Comparison of ENCODE assay signal across 9 cellular contexts in genomic region chr7:2109936-2110585, GRCh38.
A peak's percentile ranks its signal among the peaks of the same experiment; 100 is the strongest.
DNase-seq lines count a peak whose midpoint lies in the region; TF ChIP-seq lines count a peak whose summit lies in the region.
"Had no signal": no experiment of that assay in that cellular context is flagged by ENCODE, and none has a peak within 500 bp of the region (broad histone marks: within the 10 kb centered on the region; RNA-seq: fewer than 3 reads in every experiment).

No MANE protein-coding gene starts in this region.

- no peak overlapping the region for H3K4me3 ChIP-seq in lower leg skin (ENCODE audit: low read depth, poor library complexity, severe bottlenecking)

- H3K4me3 Mint-ChIP-seq in activated T-helper 2 cell treated with anti-CD3 and anti-CD28 coated beads, Interferon-gamma antibody, Interleukin-2, Interleukin-4, amounts not matched to agents 10 μg/mL and 5 μg/mL and 100 μg/mL, durations not matched to agents 14 hours and 24 hours and 36 hours (ENCODE audit: low read depth): no peak overlapping the region

- no peaks in the 10 kb centered on the region for H3K27me3 Mint-ChIP-seq in activated T-helper 2 cell treated with anti-CD3 and anti-CD28 coated beads, Interferon-gamma antibody, Interleukin-2, Interleukin-4, amounts not matched to agents 10 μg/mL and 5 μg/mL and 100 μg/mL, durations not matched to agents 14 hours and 24 hours and 36 hours (ENCODE audit: low read depth)
- H3K27me3 Mint-ChIP-seq: T-cell had no signal

- DNase-seq in NCI-H82 (lab: John Stamatoyannopoulos, UW): peak; percentile 92
- DNase-seq in activated T-helper 2 cell treated with anti-CD3 and anti-CD28 coated beads, Interferon-gamma antibody, Interleukin-2, Interleukin-4, amounts not matched to agents 10 μg/mL and 5 μg/mL and 100 μg/mL, durations not matched to agents 14 hours and 24 hours and 36 hours (ENCODE audit: low spot score): peak; percentile 16
- DNase-seq in inferior parietal cortex (ENCODE audit: extremely low spot score): peak; percentile 38
- peak; percentile 33 for DNase-seq in stimulated activated CD8-positive, alpha-beta memory T cell treated with anti-CD3 and anti-CD28 coated beads, Interleukin-12 subunit alpha, Interleukin-12 subunit beta, amount 100 ng/mL, for 4 hours (ENCODE audit: low read depth)
- no peak for DNase-seq in NCI-H2227 (lab: John Stamatoyannopoulos, UW; ENCODE audit: unreplicated experiment)
- no peak for DNase-seq in NCI-H1105 treated with DMSO at 0.1 percent for 48 hours (lab: John Stamatoyannopoulos, UW)
- DNase-seq in lower leg skin (ENCODE audit: low spot score in 2 of 2): no peak
- DNase-seq: T-cell had no signal

- peaks cover 7% of the 10 kb centered on the region for H3K36me3 Mint-ChIP-seq in activated T-helper 2 cell treated with anti-CD3 and anti-CD28 coated beads, Interferon-gamma antibody, Interleukin-2, Interleukin-4, amounts not matched to agents 10 μg/mL and 5 μg/mL and 100 μg/mL, durations not matched to agents 14 hours and 24 hours and 36 hours (ENCODE audit: low read depth)

- TF ChIP-seq POLR2A in GM18951 (IDR thresholded peaks at IDR 0.05; ENCODE audit: extremely low read depth, insufficient read depth, insufficient read length): peak; percentile 30
- TF ChIP-seq POLR2A in lower leg skin (IDR thresholded peaks at IDR 0.05): no peak

- no peaks in the 10 kb centered on the region for H3K9me3 Mint-ChIP-seq in activated T-helper 2 cell treated with anti-CD3 and anti-CD28 coated beads, Interferon-gamma antibody, Interleukin-2, Interleukin-4, amounts not matched to agents 10 μg/mL and 5 μg/mL and 100 μg/mL, durations not matched to agents 14 hours and 24 hours and 36 hours
- H3K9me3 Mint-ChIP-seq: T-cell had no signal

- 71 to 80% methylated on average over 28 of the region's 28 CpGs for WGBS in lower leg skin, 2 donors

- TF ChIP-seq CTCF in lower leg skin (IDR thresholded peaks at IDR 0.05): no peak

- H3K4me1 Mint-ChIP-seq in activated T-helper 2 cell treated with anti-CD3 and anti-CD28 coated beads, Interferon-gamma antibody, Interleukin-2, Interleukin-4, amounts not matched to agents 10 μg/mL and 5 μg/mL and 100 μg/mL, durations not matched to agents 14 hours and 24 hours and 36 hours (ENCODE audit: low read depth): peaks cover 28% of the 10 kb centered on the region

- peak overlapping the region; percentile 48 for H3K27ac Mint-ChIP-seq in activated T-helper 2 cell treated with anti-CD3 and anti-CD28 coated beads, Interferon-gamma antibody, Interleukin-2, Interleukin-4, amounts not matched to agents 10 μg/mL and 5 μg/mL and 100 μg/mL, durations not matched to agents 14 hours and 24 hours and 36 hours
- H3K27ac Mint-ChIP-seq: T-cell had no signal

- in situ Hi-C loops in GM18951 (cut with MboI; ENCODE audit: low sequenced_read_pairs, unreplicated experiment): no loop called here

- intact Hi-C loops in activated T-helper 2 cell treated with anti-CD3 and anti-CD28 coated beads, Interferon-gamma antibody, Interleukin-2, Interleukin-4, amounts not matched to agents 10 μg/mL and 5 μg/mL and 100 μg/mL, durations not matched to agents 14 hours and 24 hours and 36 hours (cut with micrococcal nuclease): loop anchor here (10.0 kb wide), 1 partner anchor 185 kb away; no protein-coding TSS in a partner anchor
- intact Hi-C loops in lower leg skin (cut with DNase I; ENCODE audit: low total_unique reads): no loop called here

Comparison
In these comparisons a context has a peak if more than half of its experiments do, and no peak if none do; other contexts are left out.
1. DNase-seq: peak in NCI-H82 (single experiment), activated T-helper 2 cell treated with anti-CD3 and anti-CD28 coated beads, Interferon-gamma antibody, Interleukin-2, Interleukin-4, amounts not matched to agents 10 μg/mL and 5 μg/mL and 100 μg/mL, durations not matched to agents 14 hours and 24 hours and 36 hours (single experiment), inferior parietal cortex (single experiment) and stimulated activated CD8-positive, alpha-beta memory T cell treated with anti-CD3 and anti-CD28 coated beads, Interleukin-12 subunit alpha, Interleukin-12 subunit beta, amount 100 ng/mL, for 4 hours (single experiment); none in NCI-H2227 (single experiment), NCI-H1105 treated with DMSO at 0.1 percent for 48 hours (single experiment) and lower leg skin (0 of 2).